Comparison of ENCODE assay signal across 8 cellular contexts in the genomic region with DNA sequence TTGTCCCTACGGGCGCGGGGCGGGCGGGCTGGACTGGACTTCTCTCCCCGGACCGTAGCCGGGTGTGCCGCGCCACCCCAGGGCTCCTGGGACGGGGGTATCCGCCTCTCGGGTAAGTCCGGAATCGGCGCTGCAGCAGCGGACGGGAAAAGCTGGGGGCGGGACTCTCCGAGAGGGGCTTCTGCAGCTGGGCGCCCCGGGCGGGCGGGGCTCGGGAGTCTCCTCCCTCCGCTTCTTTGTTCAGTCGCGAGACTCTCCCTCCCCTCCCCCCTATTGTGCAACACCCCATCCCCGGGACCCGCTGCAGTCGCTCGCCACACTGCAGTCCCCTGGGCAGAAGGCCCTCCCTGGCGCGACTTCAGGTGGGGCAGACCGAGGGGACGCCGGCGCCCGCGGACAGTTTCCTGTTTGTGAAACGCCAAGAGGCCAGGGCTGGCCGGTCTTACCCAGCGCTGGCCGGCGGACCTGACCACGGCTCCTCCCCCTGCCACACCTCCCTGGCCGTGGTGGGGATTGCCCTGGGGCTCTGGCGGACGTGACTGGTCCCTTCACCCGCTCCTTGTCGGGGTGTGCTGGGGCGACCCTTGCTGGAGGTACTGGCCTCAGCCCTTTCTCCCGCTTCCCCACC. TPM values are rescaled to one million over a fixed set of nuclear protein-coding genes. Genes with fewer than 3 reads are reported as not detected.
A peak's percentile ranks its signal among the peaks of the same experiment; 100 is the strongest.
DNase-seq lines count a peak whose midpoint lies in the region; ATAC-seq, FAIRE-seq and TF ChIP-seq lines count a peak whose summit lies in the region.

No MANE protein-coding gene starts in this region.

- TF ChIP-seq CTCF in A673 (conservative IDR thresholded peaks at IDR 0.05; ENCODE audit: low read depth, low read length) (no peak), activated B cell treated with CpG ODN at 0.5 μM for 24 hours (IDR thresholded peaks at IDR 0.05) (no peak), keratinocyte (optimal IDR thresholded peaks at IDR 0.05 in 1 of 3, IDR thresholded peaks at IDR 0.05 in 1 of 3, conservative IDR thresholded peaks at IDR 0.05 in 1 of 3; ENCODE audit: extremely low read depth in 1 of 3, insufficient read depth in 2 of 3, low read length in 3 of 3) (peak in 1 of 3 experiments; percentile 27)

- intact Hi-C loops in A673 (cut with micrococcal nuclease; ENCODE audit: unreplicated experiment) (loop anchor here (5.0 kb wide), 1 partner anchor 81 kb away; a partner anchor contains a TSS), activated B cell treated with CpG ODN at 0.5 μM for 24 hours (cut with micrococcal nuclease) (loop anchor here (1.0 to 5.0 kb wide), 10 partner anchors 31 to 1436 kb away; a partner anchor contains a TSS)

- H2AFZ ChIP-seq in keratinocyte (ENCODE audit: control insufficient read depth, low read length): no peak overlapping the region

- H3K36me3 Mint-ChIP-seq in activated B cell treated with CpG ODN at 0.5 μM for 24 hours (ENCODE audit: low read depth): peaks cover 36% of the 10 kb centered on the region
- peaks cover 39% of the 10 kb centered on the region for H3K36me3 Mint-ChIP-seq in central memory CD8-positive, alpha-beta T cell (ENCODE audit: insufficient read depth)

- peak overlapping the region; percentile 96 for H3K4me2 ChIP-seq in keratinocyte (ENCODE audit: control insufficient read depth, extremely low read depth, insufficient read depth, low read depth, low read length)

- H3K27me3 ChIP-seq in A673 (replicated peaks; ENCODE audit: insufficient read depth, low read depth, low read length, poor library complexity): no peaks in the 10 kb centered on the region
- H3K27me3 ChIP-seq in keratinocyte (ENCODE audit: control insufficient read depth, extremely low read depth, insufficient read depth, low read length): no peaks in the 10 kb centered on the region

- DNase-seq in A673 (ENCODE audit: low spot score) (peak; percentile 84), NCI-H2227 treated with DMSO at 0.1 percent for 48 hours (lab: John Stamatoyannopoulos, UW) (peak; percentile 70), activated B cell treated with CpG ODN at 0.5 μM for 24 hours (peak; percentile 80), keratinocyte (ENCODE audit: low read depth, low spot score) (no peak)
- DNase-seq in central memory CD8-positive, alpha-beta T cell (ENCODE audit: low spot score in 2 of 2): peak; percentile 42 to 46
- peak; percentile 52 for DNase-seq in stimulated activated CD4-positive, alpha-beta T cell treated with anti-CD3 and anti-CD28 coated beads, Interleukin-12 subunit alpha, Interleukin-12 subunit beta, amount 100 ng/mL, for 4 hours

- ATAC-seq in GM18873 (IDR thresholded peaks at IDR 0.05; ENCODE audit: low FRiP score, unreplicated experiment) (peak; percentile 31), HG03135 (IDR thresholded peaks at IDR 0.05; ENCODE audit: unreplicated experiment) (peak; percentile 44), activated B cell treated with CpG ODN at 0.5 μM for 24 hours (ENCODE audit: low read depth) (peak; percentile 53)
- no peak for ATAC-seq in central memory CD8-positive, alpha-beta T cell (replicated peaks; ENCODE audit: extremely low read depth, poor library complexity, severe bottlenecking)

- H3K4me1 ChIP-seq in A673 (ENCODE audit: insufficient read depth, low read length, poor library complexity, severe bottlenecking): no peaks in the 10 kb centered on the region
- H3K4me1 ChIP-seq in keratinocyte (ENCODE audit: control insufficient read depth, extremely low read depth, insufficient read depth, low read length): peaks cover 17% of the 10 kb centered on the region

- no peaks in the 10 kb centered on the region for H3K9me3 Mint-ChIP-seq in activated B cell treated with CpG ODN at 0.5 μM for 24 hours
- H3K9me3 Mint-ChIP-seq in central memory CD8-positive, alpha-beta T cell: no peaks in the 10 kb centered on the region

- no TSS peak for BruUV-seq in A673 (replicated peaks; lab: Mats Ljungman, UMichigan)

- H3K9me1 ChIP-seq in keratinocyte (ENCODE audit: control insufficient read depth, extremely low read depth, insufficient read depth, low read length): no peaks in the 10 kb centered on the region

- H3K4me3 Mint-ChIP-seq in activated B cell treated with CpG ODN at 0.5 μM for 24 hours: peak overlapping the region; percentile 99
- H3K4me3 Mint-ChIP-seq in central memory CD8-positive, alpha-beta T cell: peak overlapping the region; percentile 100

- H3K36me3 ChIP-seq in A673 (ENCODE audit: insufficient read depth, low read length, poor library complexity, severe bottlenecking) (peaks cover 19% of the 10 kb centered on the region), keratinocyte (ENCODE audit: control insufficient read depth in 2 of 2, extremely low read depth in 1 of 2, insufficient read depth in 2 of 2, low read length in 2 of 2) (peaks cover 9 to 26% of the 10 kb centered on the region in 2 experiments)

- H3K27me3 Mint-ChIP-seq in activated B cell treated with CpG ODN at 0.5 μM for 24 hours: no peaks in the 10 kb centered on the region
- no peaks in the 10 kb centered on the region for H3K27me3 Mint-ChIP-seq in central memory CD8-positive, alpha-beta T cell

- no peaks in the 10 kb centered on the region for H3K9me3 ChIP-seq in A673 (ENCODE audit: low read depth, low read length, poor library complexity, severe bottlenecking)
- no peaks in the 10 kb centered on the region for H3K9me3 ChIP-seq in keratinocyte (ENCODE audit: control insufficient read depth, low read depth, low read length)

- FAIRE-seq in keratinocyte (lab: Jason Lieb, UNC): no peak

- H3K9ac ChIP-seq in keratinocyte (ENCODE audit: control insufficient read depth, extremely low read depth, insufficient read depth, low read length): peak overlapping the region; percentile 96

- dilution Hi-C loops in keratinocyte (cut with MboI; ENCODE audit: extremely low pct_ligation_motif_present, low sequenced_read_pairs): no loop called here

- H3K27ac ChIP-seq in A673 (ENCODE audit: low read depth, low read length, poor library complexity, severe bottlenecking): peak overlapping the region; percentile 95
- H3K27ac ChIP-seq in keratinocyte (ENCODE audit: control insufficient read depth, insufficient read depth, low read length): peak overlapping the region; percentile 95

- POLR2A ChIA-PET in A673 (lab: Charles Lee; ENCODE audit: low non-redundant PET) (interaction anchor here (0.6 kb wide), 1 partner anchor 289 kb away, joined by 9 read pairs; no protein-coding TSS in a partner anchor), activated B cell treated with CpG ODN at 0.5 μM for 24 hours (lab: Charles Lee) (interaction anchor here (0.9 to 8.7 kb wide), 19 partner anchors 8 to 704 kb away, joined by 3 to 132 read pairs (median 6); a partner anchor contains a TSS)

- H4K20me1 ChIP-seq in keratinocyte (ENCODE audit: control insufficient read depth, extremely low read depth, insufficient read depth, low read length): no peaks in the 10 kb centered on the region

- CTCF ChIA-PET in A673 (lab: Charles Lee) (no interaction called here), activated B cell treated with CpG ODN at 0.5 μM for 24 hours (lab: Charles Lee) (interaction anchor here (1.4 to 7.1 kb wide), 4 partner anchors 37 to 63 kb away, joined by 4 to 60 read pairs (median 14); no protein-coding TSS in a partner anchor)

- H3K27ac Mint-ChIP-seq in activated B cell treated with CpG ODN at 0.5 μM for 24 hours: peak overlapping the region; percentile 92
- H3K27ac Mint-ChIP-seq in central memory CD8-positive, alpha-beta T cell (ENCODE audit: low read depth): peak overlapping the region; percentile 98

- peaks cover 75% of the 10 kb centered on the region for H3K4me1 Mint-ChIP-seq in activated B cell treated with CpG ODN at 0.5 μM for 24 hours
- H3K4me1 Mint-ChIP-seq in central memory CD8-positive, alpha-beta T cell: peaks cover 16% of the 10 kb centered on the region

- H3K4me3 ChIP-seq in A673 (ENCODE audit: low read depth, low read length, poor library complexity, severe bottlenecking) (peak overlapping the region; percentile 81), keratinocyte (ENCODE audit: control insufficient read depth in 2 of 3, extremely low read depth in 1 of 3, insufficient read depth in 2 of 3, low read depth in 1 of 3, low read length in 3 of 3) (peak overlapping the region; percentile 87 to 99 (median 91))

- H3K79me2 ChIP-seq in keratinocyte (ENCODE audit: control insufficient read depth, insufficient read depth, low read length): peaks cover 32% of the 10 kb centered on the region

RNA-seq across cellular contexts. Expression of a gene that starts 1.0 kb away (rescaled TPM):
- total RNA-seq in A673 (2021) (9.2 and 12.9 TPM in 2 replicates), activated B cell treated with CpG ODN at 0.5 μM for 24 hours (32.0 and 34.6 TPM in 2 replicates)
- polyA plus RNA-seq in keratinocyte: 47.4 to 96.9 TPM (median 58.5 TPM) in 3 replicates
- polyA plus RNA-seq in keratinocyte (2011; ENCODE audit: low read depth): 70.1 TPM
- 46.5 and 83.0 TPM in 2 replicates for polyA plus RNA-seq in keratinocyte (2011; cell fraction: cytosol; rRNA removed)
- polyA plus RNA-seq in keratinocyte (2011; cell fraction: nucleus; rRNA removed): 61.8 and 103 TPM in 2 replicates
- polyA plus RNA-seq in keratinocyte (2012; ENCODE audit: low replicate concordance): 36.4 and 48.4 TPM in 2 replicates
- 6.8 to 52.8 TPM (median 21.1 TPM) in 3 replicates for polyA minus RNA-seq in keratinocyte
- 35.3 TPM for polyA minus RNA-seq in keratinocyte (2011; cell fraction: cytosol; rRNA and poly(A)+ RNA removed)
- polyA minus RNA-seq in keratinocyte (2011; cell fraction: nucleus; rRNA and poly(A)+ RNA removed): 22.1 and 50.5 TPM in 2 replicates
